ENCODE assay signal across 17 cellular contexts in genomic region chr18:9885170-9886004, GRCh38. TPM values are rescaled to one million over a fixed set of nuclear protein-coding genes. Genes with fewer than 3 reads are reported as not detected.
DNase-seq lines count a peak whose midpoint lies in the region; ATAC-seq lines count a peak whose summit lies in the region.
"Had no signal": no experiment of that assay in that cellular context is flagged by ENCODE, and none has a peak within 500 bp of the region (broad histone marks: within the 10 kb centered on the region; RNA-seq: fewer than 3 reads in every experiment).

TXNDC2 (plus strand) TSS chr18:9885973; CDS start chr18:9886681, 708 bp downstream.

- DNase-seq in activated T-cell treated with anti-CD3 and anti-CD28 coated beads, Interleukin-2, amount 50 U/mL, for 72 hours, result peak; percentile 17 to 27
- DNase-seq in activated T-cell treated with anti-CD3 and anti-CD28 coated beads, Interleukin-2, amount 50 U/mL, for 24 hours, result no peak
- peak; percentile 67 for DNase-seq in amniotic epithelial cell (ENCODE audit: low read depth)
- peak; percentile 28 for DNase-seq in fibroblast of peridontal ligament (ENCODE audit: extremely low read depth)
- DNase-seq in stimulated activated naive CD8-positive, alpha-beta T cell treated with anti-CD3 and anti-CD28 coated beads, Interleukin-15, amount 100 ng/mL, for 72 hours, result no peak
- DNase-seq in NCI-H524 (lab: John Stamatoyannopoulos, UW), result no peak
- DNase-seq: GDM1, GOT3, Kasumi-1, MM.1S, NCI-H1092 treated with DMSO at 0.1 percent for 48 hours, NCI-H2227 treated with DMSO at 0.1 percent for 48 hours, NCI-H524 treated with DMSO at 0.1 percent for 48 hours, Right ventricle myocardium superior had no signal

- H3K9me3 Mint-ChIP-seq in activated T-cell treated with anti-CD3 and anti-CD28 coated beads, Interleukin-2, amount 50 U/mL, for 72 hours, result no peaks in the 10 kb centered on the region
- no peaks in the 10 kb centered on the region for H3K9me3 Mint-ChIP-seq in activated T-cell treated with anti-CD3 and anti-CD28 coated beads, Interleukin-2, amount 50 U/mL, for 24 hours
- peaks cover 0 to 5% of the 10 kb centered on the region in 2 donors for H3K9me3 Mint-ChIP-seq in stimulated activated naive CD8-positive, alpha-beta T cell treated with anti-CD3 and anti-CD28 coated beads, Interleukin-15, amount 100 ng/mL, for 72 hours

- H3K36me3 Mint-ChIP-seq in activated T-cell treated with anti-CD3 and anti-CD28 coated beads, Interleukin-2, amount 50 U/mL, for 72 hours (ENCODE audit: insufficient read depth in 2 of 2), result peaks cover 0 to 1% of the 10 kb centered on the region in 2 donors
- no peaks in the 10 kb centered on the region for H3K36me3 Mint-ChIP-seq in activated T-cell treated with anti-CD3 and anti-CD28 coated beads, Interleukin-2, amount 50 U/mL, for 24 hours (ENCODE audit: low read depth)

- H3K4me1 Mint-ChIP-seq in activated T-cell treated with anti-CD3 and anti-CD28 coated beads, Interleukin-2, amount 50 U/mL, for 72 hours (ENCODE audit: low read depth), result peaks cover 13% of the 10 kb centered on the region
- no peaks in the 10 kb centered on the region for H3K4me1 Mint-ChIP-seq in activated T-cell treated with anti-CD3 and anti-CD28 coated beads, Interleukin-2, amount 50 U/mL, for 24 hours (ENCODE audit: low read depth)
- no peaks in the 10 kb centered on the region for H3K4me1 Mint-ChIP-seq in stimulated activated naive CD8-positive, alpha-beta T cell treated with anti-CD3 and anti-CD28 coated beads, Interleukin-15, amount 100 ng/mL, for 72 hours

- peak within 1 kb of the TSS; percentile 25 to 43 for H3K4me3 Mint-ChIP-seq in activated T-cell treated with anti-CD3 and anti-CD28 coated beads, Interleukin-2, amount 50 U/mL, for 72 hours
- no peak within 1 kb of the TSS for H3K4me3 Mint-ChIP-seq in activated T-cell treated with anti-CD3 and anti-CD28 coated beads, Interleukin-2, amount 50 U/mL, for 24 hours
- no peak within 1 kb of the TSS for H3K4me3 Mint-ChIP-seq in stimulated activated naive CD8-positive, alpha-beta T cell treated with anti-CD3 and anti-CD28 coated beads, Interleukin-15, amount 100 ng/mL, for 72 hours

- no peaks in the 10 kb centered on the region for H3K27me3 Mint-ChIP-seq in activated T-cell treated with anti-CD3 and anti-CD28 coated beads, Interleukin-2, amount 50 U/mL, for 72 hours (ENCODE audit: low read depth)
- no peaks in the 10 kb centered on the region for H3K27me3 Mint-ChIP-seq in activated T-cell treated with anti-CD3 and anti-CD28 coated beads, Interleukin-2, amount 50 U/mL, for 24 hours
- H3K27me3 Mint-ChIP-seq in stimulated activated naive CD8-positive, alpha-beta T cell treated with anti-CD3 and anti-CD28 coated beads, Interleukin-15, amount 100 ng/mL, for 72 hours, result no peaks in the 10 kb centered on the region

- H3K27ac Mint-ChIP-seq in activated T-cell treated with anti-CD3 and anti-CD28 coated beads, Interleukin-2, amount 50 U/mL, for 72 hours, result no peak within 1 kb of the TSS
- no peak within 1 kb of the TSS for H3K27ac Mint-ChIP-seq in activated T-cell treated with anti-CD3 and anti-CD28 coated beads, Interleukin-2, amount 50 U/mL, for 24 hours
- peak within 1 kb of the TSS in 1 of 2 donors; percentile 34 for H3K27ac Mint-ChIP-seq in stimulated activated naive CD8-positive, alpha-beta T cell treated with anti-CD3 and anti-CD28 coated beads, Interleukin-15, amount 100 ng/mL, for 72 hours

- ATAC-seq in activated T-cell treated with anti-CD3 and anti-CD28 coated beads, Interleukin-2, amount 50 U/mL, for 72 hours (replicated peaks in 1 of 2), result peak; percentile 96 to 98
- ATAC-seq in stimulated activated naive CD8-positive, alpha-beta T cell treated with anti-CD3 and anti-CD28 coated beads, Interleukin-15, amount 100 ng/mL, for 72 hours, result peak; percentile 28
- no peak for ATAC-seq in GM18517 (IDR thresholded peaks at IDR 0.05; ENCODE audit: unreplicated experiment)
- ATAC-seq in GM21717 (IDR thresholded peaks at IDR 0.05; ENCODE audit: unreplicated experiment), result no peak
- ATAC-seq: A549 had no signal

RNA-seq across cellular contexts. Expression of gene TXNDC2, which starts in this region (rescaled TPM):
- total RNA-seq in activated T-cell treated with anti-CD3 and anti-CD28 coated beads, Interleukin-2, amount 50 U/mL, for 72 hours, result not detected
- total RNA-seq: Right ventricle myocardium superior had no signal

Comparison
In these comparisons a context has a peak if more than half of its experiments do, and no peak if none do; other contexts are left out.
1. H3K4me3 Mint-ChIP-seq: peak in activated T-cell treated with anti-CD3 and anti-CD28 coated beads, Interleukin-2, amount 50 U/mL, for 72 hours (2 of 2); none in activated T-cell treated with anti-CD3 and anti-CD28 coated beads, Interleukin-2, amount 50 U/mL, for 24 hours (single experiment) and stimulated activated naive CD8-positive, alpha-beta T cell treated with anti-CD3 and anti-CD28 coated beads, Interleukin-15, amount 100 ng/mL, for 72 hours (0 of 2).
2. Peak in DNase-seq and ATAC-seq in activated T-cell treated with anti-CD3 and anti-CD28 coated beads, Interleukin-2, amount 50 U/mL, for 72 hours; RNA of the gene not detected or under 1 TPM.
3. DNase-seq: peak in amniotic epithelial cell (single experiment) and fibroblast of peridontal ligament (single experiment); none in activated T-cell treated with anti-CD3 and anti-CD28 coated beads, Interleukin-2, amount 50 U/mL, for 24 hours (single experiment), stimulated activated naive CD8-positive, alpha-beta T cell treated with anti-CD3 and anti-CD28 coated beads, Interleukin-15, amount 100 ng/mL, for 72 hours (0 of 2) and NCI-H524 (0 of 2).